Comparison of ENCODE assay signal across 30 cellular contexts in the genomic region with DNA sequence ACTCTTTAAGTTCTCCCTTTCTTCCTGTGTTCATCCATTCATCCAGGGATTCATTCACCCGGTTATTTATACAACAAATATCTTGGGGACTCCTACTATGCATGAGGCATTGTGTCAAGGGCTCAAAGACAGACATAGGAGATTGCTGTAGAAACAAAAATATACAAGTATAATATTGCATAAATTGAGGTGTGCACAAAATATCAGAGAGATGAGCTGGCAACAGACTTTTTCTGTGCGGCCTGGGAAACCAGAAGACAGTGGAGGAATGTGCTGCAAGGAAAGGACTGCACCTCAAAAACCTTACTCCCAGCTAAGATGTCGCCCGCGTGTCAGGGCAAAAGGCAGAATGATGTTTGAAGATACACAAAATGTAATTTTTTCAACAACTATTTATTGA. TPM values are rescaled to one million over a fixed set of nuclear protein-coding genes. Genes with fewer than 3 reads are reported as not detected.
"Had no signal": no experiment of that assay in that cellular context is flagged by ENCODE, and none has a peak within 500 bp of the region (broad histone marks: within the 10 kb centered on the region; RNA-seq: fewer than 3 reads in every experiment).

No MANE protein-coding gene starts in this region.

- H3K27ac ChIP-seq: brain microvascular endothelial cell, colonic mucosa, dorsolateral prefrontal cortex, esophagus squamous epithelium, gastroesophageal sphincter, lower lobe of right lung, parathyroid adenoma, upper lobe of left lung, VCaP had no signal

- H3K36me3 ChIP-seq: brain microvascular endothelial cell, colonic mucosa, esophagus squamous epithelium, gastroesophageal sphincter, lower lobe of right lung, upper lobe of left lung had no signal

- H3K27me3 ChIP-seq: brain microvascular endothelial cell, colonic mucosa, upper lobe of left lung had no signal

- H3K79me2 ChIP-seq: parathyroid adenoma had no signal

- H3K9me3 ChIP-seq: colonic mucosa, esophagus squamous epithelium, gastroesophageal sphincter, lower lobe of right lung, upper lobe of left lung had no signal

- H2AFZ ChIP-seq: parathyroid adenoma had no signal

- H3K4me1 ChIP-seq: colonic mucosa, esophagus squamous epithelium, gastroesophageal sphincter, lower lobe of right lung, parathyroid adenoma, upper lobe of left lung had no signal

- DNase-seq: activated CD4-positive, alpha-beta T cell treated with anti-CD3 and anti-CD28 coated beads, Interleukin-2, amount 10 ng/mL, durations not matched to agents 7 days and 5 days; activated CD4-positive, CD25-positive, alpha-beta regulatory T cell treated with anti-CD3 and anti-CD28 coated beads, Interleukin-2, amount 50 U/mL, for 72 hours; activated CD8-positive, alpha-beta T cell treated with anti-CD3 and anti-CD28 coated beads for 36 hours; activated gamma-delta T cell; activated naive CD4-positive, alpha-beta T cell treated with anti-CD3 and anti-CD28 coated beads, Interleukin-2, amount 50 U/mL, for 16 hours; activated naive CD8-positive, alpha-beta T cell treated with anti-CD3 and anti-CD28 coated beads, Interleukin-2, amount 50 U/mL, for 24 hours; anterior cingulate cortex; colonic mucosa; dorsolateral prefrontal cortex; effector memory CD8-positive, alpha-beta T cell; esophagus squamous epithelium; lower lobe of right lung; naive B cell; right cardiac atrium; stimulated activated CD4-positive, alpha-beta T cell treated with anti-CD3 and anti-CD28 coated beads, Interleukin-12 subunit alpha, Interleukin-12 subunit beta, amount 100 ng/mL, for 4 hours; stimulated activated CD4-positive, alpha-beta T cell treated with anti-CD3 and anti-CD28 coated beads, Interleukin-4, amount 100 ng/mL, for 4 hours; stimulated activated naive CD8-positive, alpha-beta T cell treated with anti-CD3 and anti-CD28 coated beads, Interleukin-15, Interleukin-2, amounts not matched to agents 100 U/mL and 50 U/mL, for 24 hours; upper lobe of left lung had no signal

- ATAC-seq: activated CD8-positive, alpha-beta T cell treated with anti-CD3 and anti-CD28 coated beads for 36 hours; activated naive CD8-positive, alpha-beta T cell treated with anti-CD3 and anti-CD28 coated beads, Interleukin-2, amount 50 U/mL, for 24 hours; effector memory CD8-positive, alpha-beta T cell; gastroesophageal sphincter; left lobe of liver; lower lobe of right lung; right cardiac atrium; stimulated activated naive CD8-positive, alpha-beta T cell treated with anti-CD3 and anti-CD28 coated beads, Interleukin-15, Interleukin-2, amounts not matched to agents 100 U/mL and 50 U/mL, for 24 hours had no signal

- H3K4me3 ChIP-seq: colonic mucosa, dorsolateral prefrontal cortex, esophagus squamous epithelium, gastroesophageal sphincter, lower lobe of right lung, upper lobe of left lung had no signal

RNA-seq across cellular contexts. Expression of a gene that starts 9.6 kb away (rescaled TPM):
- total RNA-seq: activated CD4-positive, alpha-beta T cell treated with anti-CD3 and anti-CD28 coated beads, Interleukin-2, amount 10 ng/mL, durations not matched to agents 7 days and 5 days; activated CD8-positive, alpha-beta T cell treated with anti-CD3 and anti-CD28 coated beads for 36 hours; activated T-helper 1 cell treated with anti-CD3 and anti-CD28 coated beads, Interleukin-12 subunit alpha, Interleukin-12 subunit beta, Interleukin-2, Interleukin-4 antibody, amounts not matched to agents 30 ng/mL and 10 ng/mL and 1 ng/mL, durations not matched to agents 14 hours and 24 hours and 36 hours; colonic mucosa; dorsolateral prefrontal cortex; endothelial cell of umbilical vein; gastroesophageal sphincter; left lobe of liver; lower lobe of right lung; mesenteric fat pad; mucosa of gallbladder; pulmonary artery endothelial cell; right cardiac atrium; skeletal muscle tissue; subcutaneous adipose tissue; upper lobe of left lung had no signal
- polyA plus RNA-seq: endothelial cell of umbilical vein, right cardiac atrium had no signal
